ENCODE assay signal across 8 cellular contexts in the genomic region with DNA sequence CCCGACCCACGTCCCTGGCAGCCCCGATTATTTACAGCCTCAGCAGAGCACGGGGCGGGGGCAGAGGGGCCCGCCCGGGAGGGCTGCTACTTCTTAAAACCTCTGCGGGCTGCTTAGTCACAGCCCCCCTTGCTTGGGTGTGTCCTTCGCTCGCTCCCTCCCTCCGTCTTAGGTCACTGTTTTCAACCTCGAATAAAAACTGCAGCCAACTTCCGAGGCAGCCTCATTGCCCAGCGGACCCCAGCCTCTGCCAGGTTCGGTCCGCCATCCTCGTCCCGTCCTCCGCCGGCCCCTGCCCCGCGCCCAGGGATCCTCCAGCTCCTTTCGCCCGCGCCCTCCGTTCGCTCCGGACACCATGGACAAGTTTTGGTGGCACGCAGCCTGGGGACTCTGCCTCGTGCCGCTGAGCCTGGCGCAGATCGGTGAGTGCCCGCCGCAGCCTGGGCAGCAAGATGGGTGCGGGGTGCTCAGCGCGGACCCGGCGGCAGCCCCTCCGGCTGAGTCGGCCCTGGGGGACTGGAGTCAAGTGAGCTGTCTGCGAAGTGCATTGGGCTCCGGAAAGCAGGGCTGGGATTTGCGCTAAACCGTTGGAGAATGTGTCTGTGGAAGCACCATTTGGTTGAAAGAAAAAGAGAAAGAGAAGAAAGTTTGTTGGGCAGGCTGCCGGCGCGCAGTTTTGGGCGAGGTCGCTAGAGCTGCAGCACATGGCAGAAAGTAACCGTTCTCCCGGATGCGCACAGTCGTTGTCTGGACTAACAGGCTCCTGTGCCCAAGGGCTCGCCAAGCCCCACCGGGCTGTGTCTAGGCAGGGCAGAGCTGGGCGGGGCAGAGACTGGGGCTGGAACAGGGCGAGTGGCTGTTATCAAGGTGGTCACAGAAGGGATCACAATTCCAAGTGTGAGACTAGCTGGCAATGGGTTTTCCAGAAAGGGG. TPM values are rescaled to one million over a fixed set of nuclear protein-coding genes. Genes with fewer than 3 reads are reported as not detected.
A peak's percentile ranks its signal among the peaks of the same experiment; 100 is the strongest.
DNase-seq lines count a peak whose midpoint lies in the region; ATAC-seq and TF ChIP-seq lines count a peak whose summit lies in the region.

A gene (plus strand): TSS at position 223 of the 933 bp plus-strand sequence. CDS start 133 bp downstream, at position 356.

- H3K4me3 Mint-ChIP-seq in naive thymus-derived CD4-positive, alpha-beta T cell, result peak within 1 kb of the TSS; percentile 90 to 100 (median 96)

- ATAC-seq in HG02610 (IDR thresholded peaks at IDR 0.05; ENCODE audit: unreplicated experiment) (peak; percentile 48), esophagus mucosa (peak; percentile 84)
- ATAC-seq in naive thymus-derived CD4-positive, alpha-beta T cell, result peak; percentile 90
- ATAC-seq in stimulated activated naive CD8-positive, alpha-beta T cell treated with anti-CD3 and anti-CD28 coated beads, Interleukin-15, Interleukin-2, amounts not matched to agents 100 U/mL and 50 U/mL, for 24 hours, result peak; percentile 89

- DNase-seq in NT2/D1 (ENCODE audit: low read depth, low spot score) (no peak), activated T-cell treated with anti-CD3 and anti-CD28 coated beads for 48 hours (ENCODE audit: low read depth) (peak; percentile 58), superior temporal gyrus (ENCODE audit: extremely low spot score) (no peak)
- peak; percentile 65 to 87 (median 73) for DNase-seq in naive thymus-derived CD4-positive, alpha-beta T cell
- peak; percentile 80 for DNase-seq in stimulated activated naive CD8-positive, alpha-beta T cell treated with anti-CD3 and anti-CD28 coated beads, Interleukin-15, Interleukin-2, amounts not matched to agents 100 U/mL and 50 U/mL, for 24 hours

- H3K4me1 ChIP-seq in NT2/D1 (ENCODE audit: insufficient read depth, insufficient read length), result no peaks in the 10 kb centered on the region
- H3K4me1 ChIP-seq in naive thymus-derived CD4-positive, alpha-beta T cell (ENCODE audit: control insufficient read depth in 2 of 2, insufficient read depth in 2 of 2, low read length in 2 of 2), result peaks cover 33 to 37% of the 10 kb centered on the region in 2 donors

- POLR2A ChIA-PET in naive thymus-derived CD4-positive, alpha-beta T cell (lab: Charles Lee), result interaction anchor here (0.6 to 6.8 kb wide), 43 partner anchors 11 to 255 kb away, joined by 3 to 185 read pairs (median 4); no protein-coding TSS in a partner anchor

- peaks cover 0 to 1% (median 0%) of the 10 kb centered on the region in 11 donors for H3K9me3 Mint-ChIP-seq in naive thymus-derived CD4-positive, alpha-beta T cell

- peaks cover 0 to 8% (median 0%) of the 10 kb centered on the region in 5 donors for H3K27me3 Mint-ChIP-seq in naive thymus-derived CD4-positive, alpha-beta T cell

- H3K9ac ChIP-seq in NT2/D1 (ENCODE audit: insufficient read length, low read depth), result peak within 1 kb of the TSS; percentile 77

- peaks cover 44 to 61% (median 50%) of the 10 kb centered on the region in 7 donors for H3K4me1 Mint-ChIP-seq in naive thymus-derived CD4-positive, alpha-beta T cell

- H3K4me3 ChIP-seq in NT2/D1 (ENCODE audit: insufficient read length, low read depth), result peak within 1 kb of the TSS; percentile 76
- H3K4me3 ChIP-seq in naive thymus-derived CD4-positive, alpha-beta T cell (ENCODE audit: low read length), result peak within 1 kb of the TSS; percentile 97

- CTCF ChIA-PET in naive thymus-derived CD4-positive, alpha-beta T cell (lab: Charles Lee), result interaction anchor here (1.0 to 5.7 kb wide), 20 partner anchors 11 to 166 kb away, joined by 3 to 33 read pairs (median 5); no protein-coding TSS in a partner anchor

- intact Hi-C loops in naive thymus-derived CD4-positive, alpha-beta T cell (cut with micrococcal nuclease), result loop anchor here (1.0 to 2.0 kb wide), 11 partner anchors 9 to 127 kb away; no protein-coding TSS in a partner anchor

- TF ChIP-seq POLR2A in GM10847 (IDR thresholded peaks at IDR 0.05; ENCODE audit: extremely low read depth, insufficient read length), result peak; percentile 94

- H3K27ac Mint-ChIP-seq in naive thymus-derived CD4-positive, alpha-beta T cell, result peak within 1 kb of the TSS; percentile 79 to 100 (median 95)

- peaks cover 26% of the 10 kb centered on the region for H3K36me3 ChIP-seq in NT2/D1 (ENCODE audit: insufficient read depth, insufficient read length, low read length)
- H3K36me3 ChIP-seq in naive thymus-derived CD4-positive, alpha-beta T cell (ENCODE audit: control insufficient read depth in 2 of 3, insufficient read depth in 3 of 3, low read length in 3 of 3), result peaks cover 0 to 15% (median 0%) of the 10 kb centered on the region in 3 experiments

- H3K27ac ChIP-seq in naive thymus-derived CD4-positive, alpha-beta T cell (ENCODE audit: low read depth, low read length), result peak within 1 kb of the TSS; percentile 88

- H3K36me3 Mint-ChIP-seq in naive thymus-derived CD4-positive, alpha-beta T cell, result peaks cover 0 to 38% (median 4%) of the 10 kb centered on the region in 5 donors

- H3K27me3 ChIP-seq in NT2/D1 (ENCODE audit: insufficient read depth, insufficient read length), result peaks cover 30% of the 10 kb centered on the region
- H3K27me3 ChIP-seq in naive thymus-derived CD4-positive, alpha-beta T cell (ENCODE audit: control insufficient read depth in 2 of 2, insufficient read depth in 2 of 2, low read length in 2 of 2), result no peaks in the 10 kb centered on the region

- H3K9me3 ChIP-seq in NT2/D1 (ENCODE audit: insufficient read depth, low read length), result no peaks in the 10 kb centered on the region
- H3K9me3 ChIP-seq in naive thymus-derived CD4-positive, alpha-beta T cell (ENCODE audit: control insufficient read depth in 2 of 3, low read length in 3 of 3), result no peaks in the 10 kb centered on the region

RNA-seq across cellular contexts. Expression of the gene that starts here (rescaled TPM):
- 814 TPM for total RNA-seq in esophagus mucosa
- 1,000 to 10,000 TPM in 1 of 5 experiments, 100 to 1,000 TPM in 4; 369 to 1,223 (median 784) TPM for total RNA-seq in naive thymus-derived CD4-positive, alpha-beta T cell
- 100 to 1,000 TPM; 332 to 372 TPM for polyA plus RNA-seq in naive thymus-derived CD4-positive, alpha-beta T cell

Comparison
In these comparisons a context has a peak if more than half of its experiments do, and no peak if none do; other contexts are left out.
1. DNase-seq: peak in activated T-cell treated with anti-CD3 and anti-CD28 coated beads for 48 hours (single experiment), naive thymus-derived CD4-positive, alpha-beta T cell (9 of 9) and stimulated activated naive CD8-positive, alpha-beta T cell treated with anti-CD3 and anti-CD28 coated beads, Interleukin-15, Interleukin-2, amounts not matched to agents 100 U/mL and 50 U/mL, for 24 hours (single experiment); none in NT2/D1 (single experiment) and superior temporal gyrus (single experiment).
2. Peak in every context shown above with its lines, with median percentiles within 50 percentile points of each other: ATAC-seq.